In the genomic region with DNA sequence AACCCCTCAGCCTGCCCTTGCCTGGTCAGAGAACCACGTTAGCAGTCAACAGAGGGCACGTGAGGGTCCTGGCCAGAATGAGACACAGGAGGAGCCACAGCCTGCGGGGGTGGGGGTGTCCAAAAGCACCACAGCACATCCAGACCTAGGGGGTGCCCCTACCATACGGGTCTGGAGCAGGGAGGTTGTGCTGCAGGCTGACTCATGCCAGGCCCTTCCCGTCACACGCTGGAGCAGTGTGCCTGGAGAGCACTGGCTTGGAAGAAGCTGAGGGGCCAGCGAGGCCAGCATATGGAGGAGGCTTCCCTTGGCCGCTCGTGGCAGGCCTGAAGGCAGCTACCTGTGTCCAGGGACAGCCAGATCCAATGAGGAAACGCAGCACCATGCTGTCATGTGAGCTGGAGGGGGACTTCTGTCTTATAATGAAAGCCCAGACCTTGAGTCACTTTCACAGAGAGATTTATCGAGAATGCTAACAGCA, we compare ENCODE assay signal across 9 cellular contexts.
DNase-seq lines count a peak whose midpoint lies in the region; ATAC-seq and TF ChIP-seq lines count a peak whose summit lies in the region.
"Had no signal": no experiment of that assay in that cellular context is flagged by ENCODE, and none has a peak within 500 bp of the region (broad histone marks: within the 10 kb centered on the region; RNA-seq: fewer than 3 reads in every experiment).

No MANE protein-coding gene starts in this region.

- CTCF ChIA-PET in activated naive CD4-positive, alpha-beta T cell treated with anti-CD3 and anti-CD28 coated beads, Interleukin-2, amount 10 ng/mL, durations not matched to agents 7 days and 5 days (lab: Charles Lee) = interaction anchor here (1.2 kb wide), 1 partner anchor 31 kb away, joined by 3 read pairs; no protein-coding TSS in a partner anchor

- H3K4me3 ChIP-seq in AG10803 (ENCODE audit: low read length) (no peak overlapping the region), HL-60 (replicated peaks; ENCODE audit: insufficient read depth, low read length) (no peak overlapping the region)

- peak; percentile 8; the same call in 1 of the 2 replicates for TF ChIP-seq CTCF in AG10803 (conservative IDR thresholded peaks at IDR 0.05; ENCODE audit: low read length)
- no peak for TF ChIP-seq CTCF in HL-60 (IDR thresholded peaks at IDR 0.05; ENCODE audit: insufficient read depth, low read length)

- H3K9me3 Mint-ChIP-seq in activated naive CD4-positive, alpha-beta T cell treated with anti-CD3 and anti-CD28 coated beads, Interleukin-2, amount 10 ng/mL, durations not matched to agents 7 days and 5 days = no peaks in the 10 kb centered on the region

- H3K27me3 ChIP-seq in HL-60 (ENCODE audit: insufficient read depth, poor library complexity, severe bottlenecking) = no peaks in the 10 kb centered on the region

- peak overlapping the region; percentile 88 for H3K27ac ChIP-seq in HL-60 (replicated peaks)

- peaks cover 15% of the 10 kb centered on the region for H3K4me1 Mint-ChIP-seq in activated naive CD4-positive, alpha-beta T cell treated with anti-CD3 and anti-CD28 coated beads, Interleukin-2, amount 10 ng/mL, durations not matched to agents 7 days and 5 days

- no peak overlapping the region for H3K4me3 Mint-ChIP-seq in activated naive CD4-positive, alpha-beta T cell treated with anti-CD3 and anti-CD28 coated beads, Interleukin-2, amount 10 ng/mL, durations not matched to agents 7 days and 5 days

- DNase-seq in AG10803 (ENCODE audit: low read depth) = peak; percentile 62
- peak in 1 of 2 experiments; percentile 28 for DNase-seq in HL-60 (ENCODE audit: low read depth in 1 of 2, low spot score in 1 of 2)
- no peak for DNase-seq in activated naive CD4-positive, alpha-beta T cell treated with anti-CD3 and anti-CD28 coated beads, Interleukin-2, amount 10 ng/mL, durations not matched to agents 7 days and 5 days
- DNase-seq in kidney tubule cell (ENCODE audit: low spot score) = peak; percentile 64
- no peak for DNase-seq in T-helper 9 cell
- DNase-seq in inferior parietal cortex (ENCODE audit: extremely low spot score) = no peak
- DNase-seq: NCI-H1436 treated with DMSO at 0.1 percent for 48 hours had no signal

- H3K27me3 Mint-ChIP-seq in activated naive CD4-positive, alpha-beta T cell treated with anti-CD3 and anti-CD28 coated beads, Interleukin-2, amount 10 ng/mL, durations not matched to agents 7 days and 5 days = no peaks in the 10 kb centered on the region

- peak overlapping the region; percentile 33 for H3K27ac Mint-ChIP-seq in activated naive CD4-positive, alpha-beta T cell treated with anti-CD3 and anti-CD28 coated beads, Interleukin-2, amount 10 ng/mL, durations not matched to agents 7 days and 5 days

- peaks cover 9% of the 10 kb centered on the region for H3K36me3 Mint-ChIP-seq in activated naive CD4-positive, alpha-beta T cell treated with anti-CD3 and anti-CD28 coated beads, Interleukin-2, amount 10 ng/mL, durations not matched to agents 7 days and 5 days

- ATAC-seq in GM19397 (IDR thresholded peaks at IDR 0.05; ENCODE audit: unreplicated experiment) = no peak
- ATAC-seq in GM18870 (IDR thresholded peaks at IDR 0.05; ENCODE audit: unreplicated experiment) = no peak

Comparison
In these comparisons a context has a peak if more than half of its experiments do, and no peak if none do; other contexts are left out.
1. DNase-seq: peak in AG10803 (single experiment) and kidney tubule cell (single experiment); none in activated naive CD4-positive, alpha-beta T cell treated with anti-CD3 and anti-CD28 coated beads, Interleukin-2, amount 10 ng/mL, durations not matched to agents 7 days and 5 days (single experiment), T-helper 9 cell (single experiment) and inferior parietal cortex (single experiment).